In the genomic region with DNA sequence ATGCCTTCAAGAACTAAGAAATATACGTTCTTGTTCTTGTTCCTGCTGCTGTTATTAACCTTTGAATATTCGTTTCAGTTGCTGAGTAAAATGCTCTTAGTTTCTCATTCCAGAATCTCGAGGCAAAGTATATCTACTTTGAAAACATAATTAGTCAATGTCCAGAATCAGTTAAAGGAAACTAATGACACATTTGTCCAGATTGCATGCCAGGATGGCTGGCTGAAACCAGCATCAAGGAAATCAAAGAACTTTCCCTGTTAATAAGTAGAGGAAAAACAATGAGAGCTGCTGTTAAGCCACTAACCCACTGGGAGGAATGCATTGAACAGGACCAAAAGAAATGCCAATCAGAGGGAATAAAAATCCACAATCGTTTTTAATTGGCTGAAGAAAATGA, we compare ENCODE assay signal across 18 cellular contexts.
DNase-seq lines count a peak whose midpoint lies in the region; ATAC-seq and TF ChIP-seq lines count a peak whose summit lies in the region.
"Had no signal": no experiment of that assay in that cellular context is flagged by ENCODE, and none has a peak within 500 bp of the region (broad histone marks: within the 10 kb centered on the region; RNA-seq: fewer than 3 reads in every experiment).

No MANE protein-coding gene starts in this region.

- no peaks in the 10 kb centered on the region for H3K36me3 ChIP-seq in ovary

- POLR2A ChIA-PET in activated CD4-positive, alpha-beta memory T cell treated with anti-CD3 and anti-CD28 coated beads for 36 hours (lab: Charles Lee), result no interaction called here

- no peak for TF ChIP-seq POLR2A in ovary (IDR thresholded peaks at IDR 0.05)

- no peaks in the 10 kb centered on the region for H3K9me3 ChIP-seq in ovary

- H3K9me3 Mint-ChIP-seq in Calu3 (ENCODE audit: low read depth, unreplicated experiment) (no peaks in the 10 kb centered on the region), progenitor cell of endocrine pancreas (ENCODE audit: low read depth) (no peaks in the 10 kb centered on the region), nephron progenitor cell (no peaks in the 10 kb centered on the region)
- no peaks in the 10 kb centered on the region for H3K9me3 Mint-ChIP-seq in activated CD4-positive, alpha-beta memory T cell treated with anti-CD3 and anti-CD28 coated beads for 36 hours

- TF ChIP-seq CTCF in Calu3 (IDR thresholded peaks at IDR 0.05; ENCODE audit: unreplicated experiment) (no peak), progenitor cell of endocrine pancreas (IDR thresholded peaks at IDR 0.05; ENCODE audit: unreplicated experiment) (no peak), ovary (IDR thresholded peaks at IDR 0.05) (no peak), nephron progenitor cell (IDR thresholded peaks at IDR 0.05) (no peak)

- 39 to 57% (median 54%) methylated on average over 4 of the region's 4 CpGs for WGBS in ovary, 3 donors

- TF ChIP-seq EP300 in ovary (IDR thresholded peaks at IDR 0.05), result no peak

- CTCF ChIA-PET in Calu3 (lab: Charles Lee), result interaction anchor here (0.6 to 1.3 kb wide), 2 partner anchors 13 to 243 kb away, joined by 3 read pairs; no protein-coding TSS in a partner anchor
- CTCF ChIA-PET in activated CD4-positive, alpha-beta memory T cell treated with anti-CD3 and anti-CD28 coated beads for 36 hours (lab: Charles Lee), result no interaction called here

- H3K27ac Mint-ChIP-seq in Calu3 (ENCODE audit: unreplicated experiment) (peak overlapping the region; percentile 95), progenitor cell of endocrine pancreas (peak overlapping the region; percentile 98), nephron progenitor cell (no peak overlapping the region)
- no peak overlapping the region for H3K27ac Mint-ChIP-seq in activated CD4-positive, alpha-beta memory T cell treated with anti-CD3 and anti-CD28 coated beads for 36 hours
- H3K27ac Mint-ChIP-seq: CD4-positive, CD25-positive, alpha-beta regulatory T cell had no signal

- H3K4me1 ChIP-seq in ovary (ENCODE audit: insufficient read depth), result no peaks in the 10 kb centered on the region

- no TSS peak for BruUV-seq in Calu3 (replicated peaks; lab: Mats Ljungman, UMichigan)

- H3K4me3 ChIP-seq in ovary, result no peak overlapping the region
- H3K4me3 ChIP-seq: GM23248 had no signal

- peak; percentile 47 for DNase-seq in Calu3
- peak; percentile 75 for DNase-seq in astrocyte of the hippocampus (ENCODE audit: low read depth, low spot score)
- DNase-seq in kidney glomerular epithelial cell (lab: John Stamatoyannopoulos, UW), result peak; percentile 85
- no peak for DNase-seq in progenitor cell of endocrine pancreas (ENCODE audit: low spot score, unreplicated experiment)
- no peak for DNase-seq in ovary
- no peak for DNase-seq in activated CD4-positive, alpha-beta memory T cell treated with anti-CD3 and anti-CD28 coated beads for 36 hours
- no peak for DNase-seq in nephron progenitor cell
- DNase-seq: CD4-positive, CD25-positive, alpha-beta regulatory T cell; GF-D8; GM23248; KG1; NCI-H1092 treated with DMSO at 0.1 percent for 48 hours; NCI-H1694 treated with DMSO at 0.1 percent for 48 hours; NCI-H510A; Right ventricle myocardium superior had no signal

- ATAC-seq in HG03108 (IDR thresholded peaks at IDR 0.05; ENCODE audit: unreplicated experiment), result no peak
- ATAC-seq: Panc1 had no signal

- H3K27me3 ChIP-seq in ovary, result no peaks in the 10 kb centered on the region

- H3K4me3 Mint-ChIP-seq in Calu3 (ENCODE audit: low read depth, unreplicated experiment) (peak overlapping the region; percentile 53), progenitor cell of endocrine pancreas (ENCODE audit: low read depth) (peak overlapping the region; percentile 50), nephron progenitor cell (no peak overlapping the region)
- H3K4me3 Mint-ChIP-seq in activated CD4-positive, alpha-beta memory T cell treated with anti-CD3 and anti-CD28 coated beads for 36 hours, result no peak overlapping the region
- H3K4me3 Mint-ChIP-seq: CD4-positive, CD25-positive, alpha-beta regulatory T cell had no signal

- no peak overlapping the region for H3K27ac ChIP-seq in ovary
- H3K27ac ChIP-seq: GM23248, HL-60 had no signal

- H3K4me1 Mint-ChIP-seq in Calu3 (ENCODE audit: low read depth, unreplicated experiment) (peaks cover 41% of the 10 kb centered on the region), progenitor cell of endocrine pancreas (ENCODE audit: low read depth) (peaks cover 26% of the 10 kb centered on the region), nephron progenitor cell (no peaks in the 10 kb centered on the region)
- H3K4me1 Mint-ChIP-seq in activated CD4-positive, alpha-beta memory T cell treated with anti-CD3 and anti-CD28 coated beads for 36 hours (ENCODE audit: low read depth), result no peaks in the 10 kb centered on the region
- H3K4me1 Mint-ChIP-seq: CD4-positive, CD25-positive, alpha-beta regulatory T cell had no signal

- H3K27me3 Mint-ChIP-seq in Calu3 (ENCODE audit: unreplicated experiment), result no peaks in the 10 kb centered on the region
- no peaks in the 10 kb centered on the region for H3K27me3 Mint-ChIP-seq in progenitor cell of endocrine pancreas
- peaks cover 4% of the 10 kb centered on the region for H3K27me3 Mint-ChIP-seq in activated CD4-positive, alpha-beta memory T cell treated with anti-CD3 and anti-CD28 coated beads for 36 hours
- peaks cover 7% of the 10 kb centered on the region for H3K27me3 Mint-ChIP-seq in nephron progenitor cell (ENCODE audit: low read depth, poor library complexity)

- H3K36me3 Mint-ChIP-seq in Calu3 (ENCODE audit: insufficient read depth, unreplicated experiment), result peaks cover 2% of the 10 kb centered on the region
- peaks cover 1% of the 10 kb centered on the region for H3K36me3 Mint-ChIP-seq in progenitor cell of endocrine pancreas (ENCODE audit: insufficient read depth)
- no peaks in the 10 kb centered on the region for H3K36me3 Mint-ChIP-seq in activated CD4-positive, alpha-beta memory T cell treated with anti-CD3 and anti-CD28 coated beads for 36 hours
- no peaks in the 10 kb centered on the region for H3K36me3 Mint-ChIP-seq in nephron progenitor cell (ENCODE audit: low read depth)
- H3K36me3 Mint-ChIP-seq: CD4-positive, CD25-positive, alpha-beta regulatory T cell had no signal

- intact Hi-C loops in Calu3 (cut with micrococcal nuclease; ENCODE audit: unreplicated experiment), result loop anchor here (5.0 to 10.0 kb wide), 3 partner anchors 41 to 578 kb away; no protein-coding TSS in a partner anchor
- intact Hi-C loops in ovary (cut with DNase I), result no loop called here
- intact Hi-C loops in activated CD4-positive, alpha-beta memory T cell treated with anti-CD3 and anti-CD28 coated beads for 36 hours (cut with micrococcal nuclease), result no loop called here

Comparison
In these comparisons a context has a peak if more than half of its experiments do, and no peak if none do; other contexts are left out.
1. DNase-seq: peak in Calu3 (single experiment), astrocyte of the hippocampus (single experiment) and kidney glomerular epithelial cell (single experiment); none in progenitor cell of endocrine pancreas (single experiment), ovary (0 of 5), activated CD4-positive, alpha-beta memory T cell treated with anti-CD3 and anti-CD28 coated beads for 36 hours (single experiment) and nephron progenitor cell (single experiment).
2. H3K27ac Mint-ChIP-seq: peak in Calu3 (single experiment) and progenitor cell of endocrine pancreas (single experiment); none in activated CD4-positive, alpha-beta memory T cell treated with anti-CD3 and anti-CD28 coated beads for 36 hours (single experiment) and nephron progenitor cell (single experiment).
3. H3K4me3 Mint-ChIP-seq: peak in Calu3 (single experiment) and progenitor cell of endocrine pancreas (single experiment); none in activated CD4-positive, alpha-beta memory T cell treated with anti-CD3 and anti-CD28 coated beads for 36 hours (single experiment) and nephron progenitor cell (single experiment).